10 cellular contexts compared by ENCODE assay signal in the genomic region with DNA sequence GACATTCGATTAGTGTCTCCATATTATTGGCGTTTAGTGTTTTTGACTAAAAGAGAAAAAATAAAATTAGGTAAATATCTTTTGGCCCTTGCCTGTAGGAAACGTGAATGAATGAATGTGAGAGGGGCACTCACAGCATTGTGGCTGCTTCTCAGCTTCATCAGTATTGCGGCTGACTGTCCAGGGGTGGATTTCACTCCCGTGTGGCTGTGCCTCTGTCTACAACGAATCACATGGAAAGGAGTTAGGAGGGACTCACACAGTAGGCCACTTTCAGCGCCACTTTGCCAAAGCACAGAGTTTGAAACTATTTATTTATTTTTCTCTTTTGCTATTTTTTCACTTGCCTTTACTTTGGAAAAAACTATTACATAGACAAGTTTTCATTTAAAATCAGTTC. TPM values are rescaled to one million over a fixed set of nuclear protein-coding genes. Genes with fewer than 3 reads are reported as not detected.
DNase-seq lines count a peak whose midpoint lies in the region; ATAC-seq and TF ChIP-seq lines count a peak whose summit lies in the region.
"Had no signal": no experiment of that assay in that cellular context is flagged by ENCODE, and none has a peak within 500 bp of the region (broad histone marks: within the 10 kb centered on the region; RNA-seq: fewer than 3 reads in every experiment).

No MANE protein-coding gene starts in this region.

- H3K4me3 Mint-ChIP-seq in T-cell = peak overlapping the region; percentile 96 to 98 (median 96)
- peak overlapping the region; percentile 88 to 98 for H3K4me3 Mint-ChIP-seq in effector memory CD8-positive, alpha-beta T cell

- no peak for TF ChIP-seq CTCF in tibial nerve (IDR thresholded peaks at IDR 0.05)

- POLR2A ChIA-PET in T-cell (lab: Charles Lee) = interaction anchor here (0.6 to 4.9 kb wide), 19 partner anchors 10 to 395 kb away, joined by 3 to 95 read pairs (median 6); a partner anchor contains a TSS

- 61 to 63% methylated on average over 7 of the region's 7 CpGs for WGBS in tibial nerve, 2 donors

- H3K36me3 Mint-ChIP-seq in T-cell = peaks cover 51% of the 10 kb centered on the region
- H3K36me3 Mint-ChIP-seq in effector memory CD8-positive, alpha-beta T cell (ENCODE audit: insufficient read depth) = peaks cover 67% of the 10 kb centered on the region

- peak; percentile 77 for DNase-seq in activated effector memory CD4-positive, alpha-beta T cell treated with anti-CD3 and anti-CD28 coated beads, Interleukin-2, amount 50 U/mL, for 16 hours
- no peak for DNase-seq in activated effector memory CD4-positive, alpha-beta T cell treated with Interleukin-2 at 50 U/mL for 16 hours
- DNase-seq in T-cell (no peak), tibial nerve (ENCODE audit: low spot score in 2 of 2) (no peak), HT-29 (ENCODE audit: low spot score) (no peak), putamen (ENCODE audit: low spot score) (no peak), SK-N-DZ (ENCODE audit: low spot score) (no peak)
- DNase-seq in effector memory CD8-positive, alpha-beta T cell = no peak
- DNase-seq: NCI-H1930 had no signal

- H3K27me3 Mint-ChIP-seq in T-cell = no peaks in the 10 kb centered on the region
- no peaks in the 10 kb centered on the region for H3K27me3 Mint-ChIP-seq in effector memory CD8-positive, alpha-beta T cell

- peak overlapping the region; percentile 98 for H3K27ac Mint-ChIP-seq in T-cell
- H3K27ac Mint-ChIP-seq in effector memory CD8-positive, alpha-beta T cell = peak overlapping the region; percentile 96 to 98

- ATAC-seq in T-cell (replicated peaks in 1 of 4) = no peak
- no peak for ATAC-seq in effector memory CD8-positive, alpha-beta T cell (replicated peaks)
- ATAC-seq: left lobe of liver had no signal

- no peaks in the 10 kb centered on the region for H3K27me3 ChIP-seq in tibial nerve

- H3K27ac ChIP-seq in tibial nerve = peak overlapping the region in 3 of 4 donors; percentile 26 to 73 (median 58)

- CTCF ChIA-PET in T-cell (lab: Charles Lee) = interaction anchor here (0.7 to 5.0 kb wide), 12 partner anchors 8 to 65 kb away, joined by 3 to 101 read pairs (median 6); no protein-coding TSS in a partner anchor

- peaks cover 61 to 69% (median 67%) of the 10 kb centered on the region in 3 donors for H3K4me1 Mint-ChIP-seq in T-cell
- H3K4me1 Mint-ChIP-seq in effector memory CD8-positive, alpha-beta T cell (ENCODE audit: low read depth in 2 of 2) = peaks cover 35 to 69% of the 10 kb centered on the region in 2 donors

- H3K9me3 ChIP-seq in tibial nerve = no peaks in the 10 kb centered on the region

- H3K4me3 ChIP-seq in tibial nerve = peak overlapping the region in 2 of 4 donors; percentile 42 to 45

- no peak for TF ChIP-seq POLR2A in tibial nerve (IDR thresholded peaks at IDR 0.05)

- peaks cover 0 to 20% (median 4%) of the 10 kb centered on the region in 4 donors for H3K4me1 ChIP-seq in tibial nerve

- no peak for TF ChIP-seq EP300 in tibial nerve (IDR thresholded peaks at IDR 0.05)

- H3K9me3 Mint-ChIP-seq in T-cell = no peaks in the 10 kb centered on the region
- no peaks in the 10 kb centered on the region for H3K9me3 Mint-ChIP-seq in effector memory CD8-positive, alpha-beta T cell

- H3K36me3 ChIP-seq in tibial nerve = no peaks in the 10 kb centered on the region

RNA-seq across cellular contexts. Expression of a gene that starts 0.8 kb away (rescaled TPM):
- total RNA-seq in T-cell = 100 to 1,000 TPM; 110 to 224 (median 128) TPM
- total RNA-seq in tibial nerve = 1 to 10 TPM; 2.7 to 9.8 (median 4.6) TPM
- total RNA-seq in HT-29 (2014; rRNA removed; shearing (Covaris generic)) = 0.08 TPM in 1 of 2 replicates, not detected in the other
- polyA plus RNA-seq in SK-N-DZ (2014; cell fraction: cytosol; rRNA removed) = not detected in 2 replicates
- not detected in 2 replicates for polyA plus RNA-seq in SK-N-DZ (2014; cell fraction: nucleus; rRNA removed)

RNA-seq across cellular contexts. Expression of a gene that starts 44.0 kb away (rescaled TPM):
- total RNA-seq in T-cell (1 to 10 TPM; 1.5 to 2.6 (median 2.1) TPM), tibial nerve (10 to 100 TPM in 3 of 4 donors, 1 to 10 TPM in 1; 8.2 to 11.6 (median 11.0) TPM)
- total RNA-seq in HT-29 (2014; rRNA removed; shearing (Covaris generic)) = 2.6 and 5.8 TPM in 2 replicates
- 0.96 and 1.5 TPM in 2 replicates for polyA plus RNA-seq in SK-N-DZ (2014; cell fraction: cytosol; rRNA removed)
- polyA plus RNA-seq in SK-N-DZ (2014; cell fraction: nucleus; rRNA removed) = 0.67 and 0.84 TPM in 2 replicates

Comparison
In these comparisons a context has a peak if more than half of its experiments do, and no peak if none do; other contexts are left out.
1. RNA of a gene that starts 0.8 kb away (total RNA-seq): 110 to 224 TPM in T-cell; 2.7 to 9.8 TPM in tibial nerve and 0.08 TPM in HT-29; every median in the first group is over 10 times any median in the second.